Comparison of ENCODE assay signal across 1 cellular context in the genomic region with DNA sequence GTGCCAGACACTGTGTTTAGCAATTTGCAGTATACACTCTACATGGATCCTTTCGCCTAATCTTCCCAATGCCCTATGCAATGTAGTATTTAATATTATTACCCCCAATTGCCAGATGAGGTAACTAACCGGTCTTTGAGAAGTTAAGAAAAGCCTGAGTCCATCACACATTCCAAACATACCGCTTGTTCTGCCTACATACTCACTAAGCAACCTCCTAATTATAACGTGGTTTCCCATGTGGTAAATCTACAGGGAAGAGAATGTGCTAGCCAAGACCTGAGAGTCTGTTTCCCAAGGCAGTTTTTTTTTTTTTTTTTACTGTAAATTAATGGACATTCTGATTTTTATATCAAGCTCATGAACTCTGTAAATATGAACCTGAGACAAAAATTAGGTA.
A peak's percentile ranks its signal among the peaks of the same experiment; 100 is the strongest.
TF ChIP-seq lines count a peak whose summit lies in the region.

No MANE protein-coding gene starts in this region.

TF ChIP-seq in HEK293, 187 proteins besides CTCF, POLR2A, EP300 and RAD21 (continued from another document):
- TF ChIP-seq, protein P1, sequence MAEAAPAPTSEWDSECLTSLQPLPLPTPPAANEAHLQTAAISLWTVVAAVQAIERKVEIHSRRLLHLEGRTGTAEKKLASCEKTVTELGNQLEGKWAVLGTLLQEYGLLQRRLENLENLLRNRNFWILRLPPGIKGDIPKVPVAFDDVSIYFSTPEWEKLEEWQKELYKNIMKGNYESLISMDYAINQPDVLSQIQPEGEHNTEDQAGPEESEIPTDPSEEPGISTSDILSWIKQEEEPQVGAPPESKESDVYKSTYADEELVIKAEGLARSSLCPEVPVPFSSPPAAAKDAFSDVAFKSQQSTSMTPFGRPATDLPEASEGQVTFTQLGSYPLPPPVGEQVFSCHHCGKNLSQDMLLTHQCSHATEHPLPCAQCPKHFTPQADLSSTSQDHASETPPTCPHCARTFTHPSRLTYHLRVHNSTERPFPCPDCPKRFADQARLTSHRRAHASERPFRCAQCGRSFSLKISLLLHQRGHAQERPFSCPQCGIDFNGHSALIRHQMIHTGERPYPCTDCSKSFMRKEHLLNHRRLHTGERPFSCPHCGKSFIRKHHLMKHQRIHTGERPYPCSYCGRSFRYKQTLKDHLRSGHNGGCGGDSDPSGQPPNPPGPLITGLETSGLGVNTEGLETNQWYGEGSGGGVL (tag by site-specific recombination; IDR thresholded peaks at IDR 0.05), result no peak
- TF ChIP-seq ZNF548 (tag by site-specific recombination; IDR thresholded peaks at IDR 0.05), result no peak
- TF ChIP-seq SP7 (tag by site-specific recombination; IDR thresholded peaks at IDR 0.05), result peak; percentile 62
- 0 out of 2 replicates have a peak, but pooled peaks have one; percentile 39 for TF ChIP-seq ZNF600 (tag by site-specific recombination; IDR thresholded peaks at IDR 0.05)
- TF ChIP-seq ZNF324 (tag by site-specific recombination; IDR thresholded peaks at IDR 0.05), result no peak
- no peak for TF ChIP-seq ZNF704 (tag by site-specific recombination; IDR thresholded peaks at IDR 0.05)
- no peak for TF ChIP-seq ZNF354C (tag by site-specific recombination; IDR thresholded peaks at IDR 0.05; ENCODE audit: borderline replicate concordance, low read depth)
- no peak for TF ChIP-seq MEIS1 (CRISPR knock-in tag; IDR thresholded peaks at IDR 0.05; ENCODE audit: borderline replicate concordance)
- TF ChIP-seq BCL11A (tag by site-specific recombination; IDR thresholded peaks at IDR 0.05; ENCODE audit: low read depth), result no peak
